25 cellular contexts compared by ENCODE assay signal in genomic region chr3:120028271-120029047, GRCh38.
DNase-seq lines count a peak whose midpoint lies in the region; ATAC-seq and TF ChIP-seq lines count a peak whose summit lies in the region.
"Had no signal": no experiment of that assay in that cellular context is flagged by ENCODE, and none has a peak within 500 bp of the region (broad histone marks: within the 10 kb centered on the region; RNA-seq: fewer than 3 reads in every experiment).

No MANE protein-coding gene starts in this region.

- no peak overlapping the region for H3K18ac ChIP-seq in mesendoderm (ENCODE audit: low read length)

- H3K36me3 Mint-ChIP-seq in CD14-positive monocyte (peaks cover 1 to 7% of the 10 kb centered on the region in 2 donors), GM23338 (ENCODE audit: low read depth) (no peaks in the 10 kb centered on the region; the same call in 2 of the 3 replicates)

- H3K4me3 Mint-ChIP-seq in CD14-positive monocyte (no peak overlapping the region), GM23338 (no peak overlapping the region)
- H3K4me3 Mint-ChIP-seq: activated T-cell treated with anti-CD3 and anti-CD28 coated beads, Interleukin-2, amount 50 U/mL, for 24 hours; naive thymus-derived CD8-positive, alpha-beta T cell had no signal

- H3F3A ChIP-seq in GM23338 (replicated peaks; ENCODE audit: low read depth) = no peaks in the 10 kb centered on the region

- H3K4me1 Mint-ChIP-seq in CD14-positive monocyte (peaks cover 27% of the 10 kb centered on the region), GM23338 (peaks cover 13% of the 10 kb centered on the region)

- no peaks in the 10 kb centered on the region for H3K27me3 ChIP-seq in GM23338 (ENCODE audit: insufficient read depth)
- H3K27me3 ChIP-seq in mesendoderm (ENCODE audit: insufficient read depth, low read length, poor library complexity) = no peaks in the 10 kb centered on the region
- H3K27me3 ChIP-seq: BLaER1, left lung had no signal

- TF ChIP-seq CTCF in CD14-positive monocyte (IDR thresholded peaks at IDR 0.05) (no peak), GM23338 (conservative IDR thresholded peaks at IDR 0.05; ENCODE audit: low read depth in 2 of 2) (no peak), fibroblast of villous mesenchyme (IDR thresholded peaks at IDR 0.05; ENCODE audit: insufficient read depth, low read depth, low read length) (no peak)

- H3K4me2 ChIP-seq in GM23338 (peak overlapping the region; percentile 39; the same call in 1 of the 2 replicates), mesendoderm (ENCODE audit: low read length) (no peak overlapping the region)
- H3K4me2 ChIP-seq: BLaER1, KMS-11 had no signal

- no peak overlapping the region for H3K9ac ChIP-seq in mesendoderm (ENCODE audit: low read length)
- H3K9ac ChIP-seq: BLaER1, KMS-11 had no signal

- no peak overlapping the region for H2BK5ac ChIP-seq in mesendoderm (ENCODE audit: low read length)

- intact Hi-C loops in CD14-positive monocyte (cut with micrococcal nuclease) = no loop called here

- H3K56ac ChIP-seq in mesendoderm (ENCODE audit: low read length) = peak overlapping the region; percentile 56

- H4K5ac ChIP-seq in mesendoderm (ENCODE audit: low read length) = no peak overlapping the region

- H3K79me2 ChIP-seq in GM23338 (replicated peaks; ENCODE audit: insufficient read depth) (peaks cover 100% of the 10 kb centered on the region), mesendoderm (ENCODE audit: control insufficient read depth, insufficient read depth, low read length) (peaks cover 55% of the 10 kb centered on the region)

- H2AK5ac ChIP-seq in mesendoderm (ENCODE audit: low read length) = no peak overlapping the region

- H3K27ac Mint-ChIP-seq in CD14-positive monocyte (peak overlapping the region in 4 of 7 donors; percentile 2 to 72 (median 26)), GM23338 (no peak overlapping the region)
- H3K27ac Mint-ChIP-seq: activated T-cell treated with anti-CD3 and anti-CD28 coated beads, Interleukin-2, amount 50 U/mL, for 24 hours had no signal

- no peak overlapping the region for H3K23ac ChIP-seq in mesendoderm (ENCODE audit: low read length)

- DNase-seq in CD14-positive monocyte (ENCODE audit: low spot score) = no peak
- DNase-seq in GM23338 (ENCODE audit: low spot score) = peak; percentile 30
- DNase-seq in fibroblast of villous mesenchyme (ENCODE audit: low read depth) = peak; percentile 79
- peak; percentile 62 for DNase-seq in mesendoderm
- no peak for DNase-seq in stimulated activated CD4-positive, alpha-beta T cell treated with anti-CD3 and anti-CD28 coated beads, Interleukin-1b, Interleukin-23, amount 100 ng/mL, for 48 hours
- DNase-seq in NCI-H146 treated with DMSO at 0.1 percent for 48 hours (lab: John Stamatoyannopoulos, UW; ENCODE audit: unreplicated experiment) = no peak
- DNase-seq: activated CD4-positive, alpha-beta T cell treated with anti-CD3 and anti-CD28 coated beads for 1 hour; activated T-cell treated with anti-CD3 and anti-CD28 coated beads, Interleukin-2, amount 50 U/mL, for 24 hours; amniotic stem cell; DMS79; effector CD8-positive, alpha-beta T cell; foreskin fibroblast; left lung; midbrain; naive thymus-derived CD8-positive, alpha-beta T cell; NCI-H1436; NCI-H446; NCI-H82; stimulated activated CD4-positive, alpha-beta T cell treated with anti-CD3 and anti-CD28 coated beads, Interleukin-4, amount 100 ng/mL, for 1 hour had no signal

- H3K4me3 ChIP-seq in GM23338 (no peak overlapping the region), fibroblast of villous mesenchyme (ENCODE audit: low read depth, low read length) (no peak overlapping the region), mesendoderm (ENCODE audit: low read length) (no peak overlapping the region)
- H3K4me3 ChIP-seq: BLaER1, left lung, SK-N-MC had no signal

- H2AFZ ChIP-seq in GM23338 = no peak overlapping the region

- no CpG with 5 or more reads among the region's 13 CpGs for WGBS in mesendoderm (ENCODE audit: extremely low coverage, insufficient coverage, low lambda C conversion rate)

- no peak overlapping the region for H2BK120ac ChIP-seq in mesendoderm (ENCODE audit: low read depth, low read length)

- peak; percentile 56; the same call in 2 of the 3 replicates for ATAC-seq in GM23338
- ATAC-seq in activated CD4-positive, CD25-positive, alpha-beta regulatory T cell treated with anti-CD3 and anti-CD28 coated beads, Interleukin-2, amount 50 U/mL, for 24 hours = no peak
- no peak for ATAC-seq in GM21723 (IDR thresholded peaks at IDR 0.05; ENCODE audit: unreplicated experiment)
- ATAC-seq: HCT116; left lung; naive thymus-derived CD8-positive, alpha-beta T cell had no signal

- H3K4me1 ChIP-seq in GM23338 (ENCODE audit: insufficient read depth) = peaks cover 24% of the 10 kb centered on the region; the same call in 1 of the 2 replicates
- peaks cover 8% of the 10 kb centered on the region for H3K4me1 ChIP-seq in mesendoderm (ENCODE audit: control insufficient read depth, low read depth, low read length)
- H3K4me1 ChIP-seq: BLaER1 had no signal

- H3K36me3 ChIP-seq in GM23338 (ENCODE audit: insufficient read depth) (no peaks in the 10 kb centered on the region), mesendoderm (ENCODE audit: control insufficient read depth, insufficient read depth, low read length) (no peaks in the 10 kb centered on the region)
- H3K36me3 ChIP-seq: BLaER1, left lung had no signal

- H2BK15ac ChIP-seq in mesendoderm (replicated peaks; ENCODE audit: low read depth) = no peak overlapping the region

- no peak overlapping the region for H3K4ac ChIP-seq in mesendoderm (ENCODE audit: low read depth, low read length)

- H3K27me3 Mint-ChIP-seq in CD14-positive monocyte (ENCODE audit: low read depth in 3 of 3) = no peaks in the 10 kb centered on the region
- H3K27me3 Mint-ChIP-seq in GM23338 (ENCODE audit: insufficient read depth, low read depth, poor library complexity) = peaks cover 2% of the 10 kb centered on the region
- H3K27me3 Mint-ChIP-seq: activated T-cell treated with anti-CD3 and anti-CD28 coated beads, Interleukin-2, amount 50 U/mL, for 24 hours; naive thymus-derived CD8-positive, alpha-beta T cell had no signal

- H3K9me3 Mint-ChIP-seq in CD14-positive monocyte = peaks cover under 1 to 13% (median 7%) of the 10 kb centered on the region in 7 donors
- no peaks in the 10 kb centered on the region for H3K9me3 Mint-ChIP-seq in GM23338

- H3K9me2 ChIP-seq in GM23338 (ENCODE audit: insufficient read depth) = no peaks in the 10 kb centered on the region

- H3K27ac ChIP-seq in GM23338 (ENCODE audit: low read depth) (no peak overlapping the region), mesendoderm (ENCODE audit: low read depth, low read length) (no peak overlapping the region)
- H3K27ac ChIP-seq: BLaER1, KMS-11, left lung, SK-N-MC had no signal

- no peak overlapping the region for H4K8ac ChIP-seq in mesendoderm (ENCODE audit: low read depth, low read length)

- H3K79me1 ChIP-seq in mesendoderm (ENCODE audit: low read length) = peaks cover 22% of the 10 kb centered on the region

- H4K20me1 ChIP-seq in GM23338 (replicated peaks; ENCODE audit: insufficient read depth) = peaks cover 25% of the 10 kb centered on the region; the same call in 1 of the 2 replicates

TF ChIP-seq in GM23338, 12 proteins besides CTCF, POLR2A, EP300 and RAD21 (continues in another document):
- TF ChIP-seq STAT1 (IDR thresholded peaks at IDR 0.05; ENCODE audit: unreplicated experiment) (no peak), POLR2AphosphoS5 (IDR thresholded peaks at IDR 0.05; ENCODE audit: low read depth) (no peak), EZH2 (IDR thresholded peaks at IDR 0.05; ENCODE audit: low read depth, unreplicated experiment) (no peak)

Comparison
In these comparisons a context has a peak if more than half of its experiments do, and no peak if none do; other contexts are left out.
1. DNase-seq: peak in GM23338 (single experiment), fibroblast of villous mesenchyme (single experiment) and mesendoderm (single experiment); none in CD14-positive monocyte (single experiment), stimulated activated CD4-positive, alpha-beta T cell treated with anti-CD3 and anti-CD28 coated beads, Interleukin-1b, Interleukin-23, amount 100 ng/mL, for 48 hours (single experiment) and NCI-H146 treated with DMSO at 0.1 percent for 48 hours (single experiment).